Comparison of ENCODE assay signal across 9 cellular contexts in genomic region chr9:129962376-129962765, GRCh38.
DNase-seq lines count a peak whose midpoint lies in the region; ATAC-seq and TF ChIP-seq lines count a peak whose summit lies in the region.
"Had no signal": no experiment of that assay in that cellular context is flagged by ENCODE, and none has a peak within 500 bp of the region (broad histone marks: within the 10 kb centered on the region; RNA-seq: fewer than 3 reads in every experiment).

No MANE protein-coding gene starts in this region.

- H3K9ac ChIP-seq in colonic mucosa (ENCODE audit: low read depth in 2 of 2, low read length in 2 of 2), result peak overlapping the region; percentile 66 to 90

- no peaks in the 10 kb centered on the region for H3K27me3 ChIP-seq in cardiac muscle cell
- no peaks in the 10 kb centered on the region for H3K27me3 ChIP-seq in colonic mucosa
- no peaks in the 10 kb centered on the region for H3K27me3 ChIP-seq in mononuclear cell (ENCODE audit: insufficient read depth, low read length)
- no peaks in the 10 kb centered on the region for H3K27me3 ChIP-seq in aorta (ENCODE audit: control insufficient read depth in 1 of 2, insufficient read depth in 2 of 2, low read length in 1 of 2)

- intact Hi-C loops in cardiac septum (cut with DNase I), result loop anchor here (5.0 kb wide), 2 partner anchors 75 to 80 kb away; partner anchors contain the start of gene FNBP1
- intact Hi-C loops in colonic mucosa (cut with DNase I), result no loop called here
- intact Hi-C loops in aorta (cut with DNase I), result no loop called here

- H3K4me3 ChIP-seq in cardiac muscle cell (no peak overlapping the region), colonic mucosa (peak overlapping the region; percentile 21), mononuclear cell (ENCODE audit: low read length) (peak overlapping the region; percentile 54), aorta (ENCODE audit: low read length in 2 of 2) (peak overlapping the region; percentile 26 to 77)

- no peak for ATAC-seq in aorta (ENCODE audit: low FRiP score)
- no peak for ATAC-seq in GM19467 (IDR thresholded peaks at IDR 0.05; ENCODE audit: unreplicated experiment)

- H3K36me3 ChIP-seq in cardiac muscle cell (no peaks in the 10 kb centered on the region), colonic mucosa (no peaks in the 10 kb centered on the region), aorta (ENCODE audit: control insufficient read depth in 1 of 2, insufficient read depth in 2 of 2, low read length in 1 of 2) (no peaks in the 10 kb centered on the region)

- DNase-seq in cardiac muscle cell (ENCODE audit: low read depth in 1 of 2, low spot score in 1 of 2) (peak in 1 of 2 donors; percentile 35), cardiac septum (ENCODE audit: low spot score) (no peak), colonic mucosa (no peak), aorta (no peak)
- no peak for DNase-seq in stimulated activated CD4-positive, alpha-beta T cell treated with anti-CD3 and anti-CD28 coated beads, Interleukin-1b, Interleukin-23, amount 100 ng/mL, for 48 hours
- DNase-seq in stimulated activated CD4-positive, alpha-beta T cell treated with anti-CD3 and anti-CD28 coated beads, Interleukin-4, amount 100 ng/mL, for 1 hour, result no peak
- DNase-seq: NCI-H2081 treated with DMSO at 0.1 percent for 48 hours had no signal

- peak overlapping the region; percentile 71 for H3K27ac ChIP-seq in cardiac muscle cell
- H3K27ac ChIP-seq in colonic mucosa, result peak overlapping the region; percentile 75
- peak overlapping the region; percentile 73 to 98 for H3K27ac ChIP-seq in aorta (ENCODE audit: low read depth in 1 of 2, low read length in 2 of 2)

- H3K9me3 ChIP-seq in cardiac muscle cell (ENCODE audit: low read depth) (no peaks in the 10 kb centered on the region), colonic mucosa (no peaks in the 10 kb centered on the region), mononuclear cell (ENCODE audit: low read depth, low read length) (no peaks in the 10 kb centered on the region), aorta (ENCODE audit: control insufficient read depth, low read length) (no peaks in the 10 kb centered on the region)

- H3K4me1 ChIP-seq in cardiac muscle cell (ENCODE audit: low read depth), result peaks cover 16% of the 10 kb centered on the region
- peaks cover 4% of the 10 kb centered on the region for H3K4me1 ChIP-seq in colonic mucosa
- peaks cover 75% of the 10 kb centered on the region for H3K4me1 ChIP-seq in mononuclear cell (ENCODE audit: insufficient read depth, low read length)
- peaks cover 0 to 1% of the 10 kb centered on the region in 2 donors for H3K4me1 ChIP-seq in aorta (ENCODE audit: control insufficient read depth in 1 of 2, insufficient read depth in 2 of 2, low read length in 2 of 2)

- TF ChIP-seq CTCF in cardiac muscle cell (IDR thresholded peaks at IDR 0.05; ENCODE audit: low read depth, low read length) (no peak), colonic mucosa (IDR thresholded peaks at IDR 0.05) (no peak)

- WGBS in aorta, 2 donors, result 29 to 41% methylated on average over 7 of the region's 7 CpGs
